In genomic region chr13:98369520-98369919, GRCh38 we compare ENCODE assay signal across 6 cellular contexts.
DNase-seq lines count a peak whose midpoint lies in the region; ATAC-seq and TF ChIP-seq lines count a peak whose summit lies in the region.
"Not testable (repeated sequence)": the region's sequence is repeated elsewhere in the genome, so short reads cannot be mapped to it uniquely, and the experiment has no call there.

No MANE protein-coding gene starts in this region.

- H2BK5ac ChIP-seq in IMR-90 (ENCODE audit: low read depth, low read length, poor library complexity, severe bottlenecking): peak overlapping the region; percentile 95

- H3K27me3 ChIP-seq in IMR-90 (ENCODE audit: control insufficient read depth, insufficient read depth, low read length); thyroid gland: not testable (repeated sequence)

- not testable (repeated sequence) for TF ChIP-seq POLR2A in IMR-90 (IDR thresholded peaks at IDR 0.05; ENCODE audit: low read depth, low read length); thyroid gland (IDR thresholded peaks at IDR 0.05)

- H3K9me3 ChIP-seq in HEK293 (ENCODE audit: control insufficient read depth, insufficient read depth, low read depth, low read length); IMR-90 (ENCODE audit: control insufficient read depth, insufficient read depth, low read length); thyroid gland: not testable (repeated sequence)

- H3K79me1 ChIP-seq in IMR-90 (ENCODE audit: low read depth in 1 of 2, low read length in 2 of 2): peaks cover 33 to 79% of the 10 kb centered on the region in 2 experiments

- peak overlapping the region in 1 of 2 experiments; percentile 84; a peak in 3 of 4 replicates for H4K8ac ChIP-seq in IMR-90 (ENCODE audit: low read depth in 2 of 2, low read length in 2 of 2)

- H3K27ac Mint-ChIP-seq in chondrocyte (ENCODE audit: unreplicated experiment) (peak overlapping the region; percentile 42), glutamatergic neuron (ENCODE audit: unreplicated experiment) (peak overlapping the region; percentile 4), nephron (peak overlapping the region; percentile 74 to 82 (median 81))

- CTCF ChIA-PET in HEK293 (lab: Yijun Ruan, JAX); IMR-90 (lab: Yijun Ruan, JAX): not testable (repeated sequence)

- dilution Hi-C loops in IMR-90 (cut with HindIII; ENCODE audit: low sequenced_read_pairs, unreplicated experiment): not testable (repeated sequence)

- not testable (repeated sequence) for H3K27ac ChIP-seq in HEK293 (ENCODE audit: extremely low read depth, low read depth, low read length); IMR-90 (ENCODE audit: insufficient read depth, low read length)
- peak overlapping the region in 2 of 3 donors; percentile 79 to 88 for H3K27ac ChIP-seq in thyroid gland

- not testable (repeated sequence) for TF ChIP-seq RAD21 in IMR-90 (IDR thresholded peaks at IDR 0.05; ENCODE audit: low read length)

- H3K56ac ChIP-seq in IMR-90 (ENCODE audit: extremely low read depth, insufficient read depth, low read length): not testable (repeated sequence)

- not testable (repeated sequence) for DNase-seq in IMR-90; chondrocyte (ENCODE audit: low spot score); glutamatergic neuron; thyroid gland

- H3K4me1 Mint-ChIP-seq in chondrocyte (ENCODE audit: low read depth) (peaks cover 73% of the 10 kb centered on the region), glutamatergic neuron (ENCODE audit: low read depth, unreplicated experiment) (peaks cover 51% of the 10 kb centered on the region), nephron (peaks cover 52% of the 10 kb centered on the region)

- H2BK20ac ChIP-seq in IMR-90 (ENCODE audit: low read depth, low read length): peak overlapping the region; percentile 95; the same call in 1 of the 2 replicates

- intact Hi-C loops in IMR-90 (cut with micrococcal nuclease); thyroid gland (cut with DNase I): not testable (repeated sequence)

- not testable (repeated sequence) for H2AFZ ChIP-seq in IMR-90 (replicated peaks; ENCODE audit: low read length, poor library complexity)

- H3K4me1 ChIP-seq in HEK293 (ENCODE audit: control insufficient read depth, insufficient read depth, low read length): not testable (repeated sequence)
- H3K4me1 ChIP-seq in IMR-90 (ENCODE audit: control insufficient read depth, insufficient read depth, low read length) (peaks cover 29% of the 10 kb centered on the region), thyroid gland (peaks cover 44 to 52% of the 10 kb centered on the region in 2 donors)

- no CpG with 5 or more reads among the region's 2 CpGs for WGBS in IMR-90 (ENCODE audit: extremely low coverage in 2 of 2, insufficient read length in 1 of 2), 2 experiments
- WGBS in thyroid gland, 2 donors: 94 to 95% methylated on average over 2 of the region's 2 CpGs

- peak overlapping the region; percentile 99 for H2BK120ac ChIP-seq in IMR-90 (ENCODE audit: low read depth, low read length)

- peak overlapping the region; percentile 94; the same call in 1 of the 2 replicates for H3K23ac ChIP-seq in IMR-90 (ENCODE audit: low read depth, low read length)

- H3K36me3 Mint-ChIP-seq in chondrocyte (ENCODE audit: low read depth) (peaks cover 17% of the 10 kb centered on the region), nephron (ENCODE audit: low read depth) (peaks cover 66% of the 10 kb centered on the region)
- H3K36me3 Mint-ChIP-seq in glutamatergic neuron (ENCODE audit: unreplicated experiment): not testable (repeated sequence)

- not testable (repeated sequence) for H3K27me3 Mint-ChIP-seq in chondrocyte (ENCODE audit: low read depth); glutamatergic neuron (ENCODE audit: unreplicated experiment); nephron (ENCODE audit: low read depth)

- H3K18ac ChIP-seq in IMR-90 (ENCODE audit: low read depth, low read length): not testable (repeated sequence)

- peak overlapping the region; percentile 96; the same call in 1 of the 2 replicates for H3K4ac ChIP-seq in IMR-90 (ENCODE audit: low read depth, low read length)

- POLR2A ChIA-PET in HEK293 (lab: Yijun Ruan, JAX); IMR-90 (lab: Charles Lee; ENCODE audit: unreplicated experiment): not testable (repeated sequence)

- H3K9me3 Mint-ChIP-seq in chondrocyte (ENCODE audit: low read depth); nephron: not testable (repeated sequence)
- peaks cover 19% of the 10 kb centered on the region for H3K9me3 Mint-ChIP-seq in glutamatergic neuron (ENCODE audit: unreplicated experiment)

- TF ChIP-seq CTCF in HEK293 (tag by site-specific recombination; IDR thresholded peaks at IDR 0.05); IMR-90 (conservative IDR thresholded peaks at IDR 0.05; ENCODE audit: low read depth, low read length); chondrocyte (IDR thresholded peaks at IDR 0.05); glutamatergic neuron (IDR thresholded peaks at IDR 0.05; ENCODE audit: partially characterized antibody, unreplicated experiment); nephron (IDR thresholded peaks at IDR 0.05; ENCODE audit: unreplicated experiment in 3 of 3); thyroid gland (IDR thresholded peaks at IDR 0.05): not testable (repeated sequence)

- peak overlapping the region; percentile 97; the same call in 1 of the 2 replicates for H3K14ac ChIP-seq in IMR-90 (replicated peaks; ENCODE audit: low read depth, low read length)

- not testable (repeated sequence) for H2AK9ac ChIP-seq in IMR-90 (replicated peaks; ENCODE audit: low read depth, low read length, poor library complexity)

- H3K4me3 Mint-ChIP-seq in chondrocyte (ENCODE audit: unreplicated experiment); glutamatergic neuron (ENCODE audit: unreplicated experiment); nephron: not testable (repeated sequence)

- peaks cover 33% of the 10 kb centered on the region for H3K9me1 ChIP-seq in IMR-90 (ENCODE audit: insufficient read depth, low read length)

- H3K4me2 ChIP-seq in IMR-90 (ENCODE audit: low read depth, low read length): not testable (repeated sequence)

- not testable (repeated sequence) for H3K36me3 ChIP-seq in HEK293 (ENCODE audit: control insufficient read depth in 2 of 2, insufficient read depth in 1 of 2, low read length in 2 of 2); IMR-90 (ENCODE audit: control insufficient read depth, insufficient read depth, low read length); thyroid gland

- H3K9ac ChIP-seq in IMR-90 (ENCODE audit: low read depth, low read length): not testable (repeated sequence)

- not testable (repeated sequence) for H4K5ac ChIP-seq in IMR-90 (ENCODE audit: low read depth, low read length)

- BruUV-seq in IMR-90 (replicated peaks; lab: Mats Ljungman, UMichigan): not testable (repeated sequence)

- not testable (repeated sequence) for ATAC-seq in IMR-90 (ENCODE audit: low read depth)

- peak overlapping the region; percentile 92; the same call in 1 of the 3 replicates for H2BK15ac ChIP-seq in IMR-90 (ENCODE audit: low read depth, low read length)

- in situ Hi-C loops in IMR-90 (cut with MboI; ENCODE audit: low sequenced_read_pairs): not testable (repeated sequence)

- H2AK5ac ChIP-seq in IMR-90 (ENCODE audit: low read depth, low read length): peak overlapping the region; percentile 98; the same call in 1 of the 2 replicates

- not testable (repeated sequence) for H4K20me1 ChIP-seq in IMR-90 (ENCODE audit: insufficient read depth, low read length)

- H3K4me3 ChIP-seq in HEK293 (ENCODE audit: low read depth, low read length); IMR-90 (ENCODE audit: insufficient read depth, low read depth, low read length); thyroid gland (replicated peaks in 1 of 3): not testable (repeated sequence)

- peak overlapping the region; percentile 97; the same call in 1 of the 2 replicates for H4K91ac ChIP-seq in IMR-90 (ENCODE audit: insufficient read depth, low read depth, low read length)

TF ChIP-seq in HEK293, 187 proteins besides CTCF, POLR2A, EP300 and RAD21:
- TF ChIP-seq ZNF146 (tag by site-specific recombination; IDR thresholded peaks at IDR 0.05): peak; percentile 95
TF ChIP-seq in HEK293: peak in this region for 1; not testable (repeated sequence) for 186.

Comparison
In these comparisons a context has a peak if more than half of its experiments do, and no peak if none do; other contexts are left out.
1. H3K27ac Mint-ChIP-seq: peak in every context shown above with its lines; median percentile 81 in nephron; 42 in chondrocyte; 4 in glutamatergic neuron.